9 cellular contexts compared by ENCODE assay signal in genomic region chr3:50317303-50317702, GRCh38. TPM values are rescaled to one million over a fixed set of nuclear protein-coding genes. Genes with fewer than 3 reads are reported as not detected.
DNase-seq lines count a peak whose midpoint lies in the region; ATAC-seq and TF ChIP-seq lines count a peak whose summit lies in the region.
"Had no signal": no experiment of that assay in that cellular context is flagged by ENCODE, and none has a peak within 500 bp of the region (broad histone marks: within the 10 kb centered on the region; RNA-seq: fewer than 3 reads in every experiment).

No MANE protein-coding gene starts in this region.

- POLR2A ChIA-PET in CD4-positive, alpha-beta memory T cell (lab: Charles Lee; ENCODE audit: partially characterized antibody), result interaction anchor here (1.0 to 14.4 kb wide), 7 partner anchors 12 to 81 kb away, joined by 4 to 144 read pairs (median 8); partner anchors contain the start of genes CYB561D2, GNAI2, HYAL3 and NAA80

- no peaks in the 10 kb centered on the region for H3K36me3 ChIP-seq in CD4-positive, alpha-beta memory T cell (ENCODE audit: insufficient read depth, low read length)
- H3K36me3 ChIP-seq in parathyroid adenoma (ENCODE audit: control insufficient read depth, insufficient read depth, low read length), result no peaks in the 10 kb centered on the region

- no peak overlapping the region for H3K4me2 ChIP-seq in parathyroid adenoma (ENCODE audit: low read length)

- ATAC-seq in GM19035 (IDR thresholded peaks at IDR 0.05; ENCODE audit: unreplicated experiment) (no peak), GM21360 (IDR thresholded peaks at IDR 0.05; ENCODE audit: unreplicated experiment) (no peak)

- TF ChIP-seq CTCF in parathyroid adenoma (IDR thresholded peaks at IDR 0.05), result no peak

- H3K4me3 Mint-ChIP-seq in CD4-positive, alpha-beta memory T cell, result peak overlapping the region in 4 of 8 donors; percentile 76 to 92 (median 88)

- no peak overlapping the region for H2AFZ ChIP-seq in parathyroid adenoma

- no peaks in the 10 kb centered on the region for H3K9me3 ChIP-seq in CD4-positive, alpha-beta memory T cell (ENCODE audit: control insufficient read depth in 1 of 2, low read length in 2 of 2)
- H3K9me3 ChIP-seq in parathyroid adenoma (ENCODE audit: control insufficient read depth, low read length), result no peaks in the 10 kb centered on the region

- no peak overlapping the region for H3K4me3 ChIP-seq in CD4-positive, alpha-beta memory T cell (ENCODE audit: low read length in 2 of 2)
- no peak overlapping the region for H3K4me3 ChIP-seq in parathyroid adenoma (ENCODE audit: low read depth, low read length)

- H3K4me1 ChIP-seq in CD4-positive, alpha-beta memory T cell (ENCODE audit: insufficient read depth, low read length), result peaks cover 46% of the 10 kb centered on the region
- peaks cover 33% of the 10 kb centered on the region for H3K4me1 ChIP-seq in parathyroid adenoma

- CTCF ChIA-PET in CD4-positive, alpha-beta memory T cell (lab: Charles Lee; ENCODE audit: partially characterized antibody), result interaction anchor here (0.9 to 1.2 kb wide), 4 partner anchors 10 to 29 kb away, joined by 3 to 5 read pairs (median 4); partner anchors contain the start of genes HYAL3, NAA80 and RASSF1

- H3K79me2 ChIP-seq in parathyroid adenoma, result peaks cover 7% of the 10 kb centered on the region

- peaks cover 22 to 52% (median 38%) of the 10 kb centered on the region in 4 donors for H3K4me1 Mint-ChIP-seq in CD4-positive, alpha-beta memory T cell

- no peaks in the 10 kb centered on the region for H3K9me3 Mint-ChIP-seq in CD4-positive, alpha-beta memory T cell

- peak in 1 of 5 donors; percentile 17 for DNase-seq in CD4-positive, alpha-beta memory T cell
- DNase-seq in NCI-H69 (lab: John Stamatoyannopoulos, UW) (peak; percentile 23), epithelial cell of prostate (ENCODE audit: low read depth, low spot score) (no peak), cerebellar nuclear complex (lab: John Stamatoyannopoulos, UW) (no peak), DMS153 (lab: John Stamatoyannopoulos, UW) (no peak)
- DNase-seq: Kasumi-1 had no signal

- H3K27ac ChIP-seq in CD4-positive, alpha-beta memory T cell (ENCODE audit: low read depth, low read length), result peak overlapping the region; percentile 49
- peak overlapping the region; percentile 97 for H3K27ac ChIP-seq in epithelial cell of prostate
- H3K27ac ChIP-seq in parathyroid adenoma, result peak overlapping the region; percentile 51

- no peak overlapping the region for H3K9ac ChIP-seq in parathyroid adenoma

- H3K27me3 Mint-ChIP-seq in CD4-positive, alpha-beta memory T cell, result no peaks in the 10 kb centered on the region

- H3K36me3 Mint-ChIP-seq in CD4-positive, alpha-beta memory T cell, result peaks cover 0 to 2% of the 10 kb centered on the region in 2 donors

- peak overlapping the region; percentile 79 to 99 (median 94) for H3K27ac Mint-ChIP-seq in CD4-positive, alpha-beta memory T cell

- H3K27me3 ChIP-seq in CD4-positive, alpha-beta memory T cell (ENCODE audit: insufficient read depth, low read length), result no peaks in the 10 kb centered on the region
- H3K27me3 ChIP-seq in parathyroid adenoma (ENCODE audit: control insufficient read depth, insufficient read depth, low read length), result no peaks in the 10 kb centered on the region

- intact Hi-C loops in CD4-positive, alpha-beta memory T cell (cut with micrococcal nuclease), result loop anchor here (5.0 kb wide), 1 partner anchor 845 kb away; the partner anchor contains the start of gene DAG1

RNA-seq across cellular contexts. Expression of gene HYAL2, which starts 5.2 kb away (rescaled TPM):
- total RNA-seq in CD4-positive, alpha-beta memory T cell, result 1 to 10 TPM; 3.7 to 4.0 TPM
- polyA plus RNA-seq in CD4-positive, alpha-beta memory T cell, result 10 to 100 TPM; 10.3 to 12.3 TPM

RNA-seq across cellular contexts. Expression of gene TUSC2, which starts 10.7 kb away (rescaled TPM):
- 10 to 100 TPM; 25.3 to 30.0 TPM for total RNA-seq in CD4-positive, alpha-beta memory T cell
- 10 to 100 TPM; 45.1 to 45.9 TPM for polyA plus RNA-seq in CD4-positive, alpha-beta memory T cell

RNA-seq across cellular contexts. Expression of gene HYAL1, which starts 13.9 kb away (rescaled TPM):
- under 1 TPM; 0.38 to 0.50 TPM for total RNA-seq in CD4-positive, alpha-beta memory T cell
- polyA plus RNA-seq in CD4-positive, alpha-beta memory T cell, result under 1 TPM; 0.09 to 0.20 TPM

RNA-seq across cellular contexts. Expression of gene HYAL3, which starts 18.1 kb away (rescaled TPM):
- total RNA-seq in CD4-positive, alpha-beta memory T cell, result 1 to 10 TPM; 5.1 to 5.4 TPM
- polyA plus RNA-seq in CD4-positive, alpha-beta memory T cell, result 1 to 10 TPM; 4.4 to 7.1 TPM

RNA-seq across cellular contexts. Expression of gene NAA80, which starts 18.1 kb away (rescaled TPM):
- total RNA-seq in CD4-positive, alpha-beta memory T cell, result 10 to 100 TPM; 33.1 to 33.7 TPM
- polyA plus RNA-seq in CD4-positive, alpha-beta memory T cell, result 10 to 100 TPM; 16.7 to 30.3 TPM
